In the genomic region with DNA sequence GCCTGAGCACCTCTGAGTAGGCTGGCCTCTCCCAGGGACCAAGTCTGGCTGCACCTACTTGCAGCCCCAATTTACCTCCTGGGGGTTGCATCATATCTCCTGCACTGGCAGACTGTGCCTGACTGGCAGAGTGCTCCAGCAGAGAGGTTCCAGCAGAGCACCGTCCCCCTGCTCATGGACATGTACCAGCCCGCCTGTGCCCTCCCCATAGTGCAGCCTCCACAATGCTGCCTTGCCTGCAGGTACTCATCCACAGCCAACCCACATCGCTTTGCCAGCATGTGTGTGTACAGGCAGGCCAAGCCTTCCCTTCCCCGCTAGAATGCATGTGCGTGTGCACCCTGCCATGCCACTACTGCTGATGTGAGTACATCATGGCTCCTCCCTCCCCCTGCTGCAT, we compare ENCODE assay signal across 25 cellular contexts.
"Had no signal": no experiment of that assay in that cellular context is flagged by ENCODE, and none has a peak within 500 bp of the region (broad histone marks: within the 10 kb centered on the region; RNA-seq: fewer than 3 reads in every experiment).

No MANE protein-coding gene starts in this region.

- DNase-seq: dermis blood vessel endothelial cell; effector memory CD8-positive, alpha-beta T cell; foreskin fibroblast; gastrocnemius medialis; kidney; nucleus accumbens; psoas muscle; sigmoid colon; stimulated activated CD4-positive, alpha-beta T cell treated with anti-CD3 and anti-CD28 coated beads, Interleukin-2, amount 100 ng/mL, for 24 hours; stimulated activated CD4-positive, alpha-beta T cell treated with anti-CD3 and anti-CD28 coated beads, Interleukin-4, amount 100 ng/mL, for 24 hours; stimulated activated naive CD4-positive, alpha-beta T cell treated with Interleukin-2 at 50 U/mL for 16 hours; substantia nigra; testis; tibial artery; uterus had no signal

- H3K9me3 ChIP-seq: testis, tibial artery, uterus had no signal

- H3K27me3 ChIP-seq: gastrocnemius medialis, heart left ventricle, hepatocyte, neural progenitor cell, sigmoid colon, testis, tibial artery, upper lobe of left lung, uterus had no signal

- FAIRE-seq: endometrium, kidney had no signal

- H2AFZ ChIP-seq: hepatocyte, neural progenitor cell had no signal

- H3K27ac ChIP-seq: coronary artery, gastrocnemius medialis, heart left ventricle, hepatocyte, neural progenitor cell, psoas muscle, sigmoid colon, testis, tibial artery, upper lobe of left lung, uterus had no signal

- H3K4me1 ChIP-seq: gastrocnemius medialis, heart left ventricle, neural progenitor cell, psoas muscle, sigmoid colon, testis, tibial artery, upper lobe of left lung, uterus had no signal

- H3K4me2 ChIP-seq: hepatocyte, neural progenitor cell had no signal

- H3K79me2 ChIP-seq: hepatocyte had no signal

- H3K9ac ChIP-seq: neural progenitor cell had no signal

- ATAC-seq: effector memory CD8-positive, alpha-beta T cell; gastrocnemius medialis; heart left ventricle; left lobe of liver; psoas muscle; right cardiac atrium; stimulated activated effector memory CD8-positive, alpha-beta T cell treated with anti-CD3 and anti-CD28 coated beads, Interleukin-12 subunit alpha, Interleukin-12 subunit beta, amount 100 ng/mL, for 72 hours had no signal

- H3K36me3 ChIP-seq: gastrocnemius medialis, heart left ventricle, neural progenitor cell, sigmoid colon, tibial artery, upper lobe of left lung, uterus had no signal

- H3K4me3 ChIP-seq: coronary artery, gastrocnemius medialis, heart left ventricle, hepatocyte, lung, neural progenitor cell, psoas muscle, sigmoid colon, testis, tibial artery, upper lobe of left lung, uterus had no signal
